Comparison of ENCODE assay signal across 8 cellular contexts in the genomic region with DNA sequence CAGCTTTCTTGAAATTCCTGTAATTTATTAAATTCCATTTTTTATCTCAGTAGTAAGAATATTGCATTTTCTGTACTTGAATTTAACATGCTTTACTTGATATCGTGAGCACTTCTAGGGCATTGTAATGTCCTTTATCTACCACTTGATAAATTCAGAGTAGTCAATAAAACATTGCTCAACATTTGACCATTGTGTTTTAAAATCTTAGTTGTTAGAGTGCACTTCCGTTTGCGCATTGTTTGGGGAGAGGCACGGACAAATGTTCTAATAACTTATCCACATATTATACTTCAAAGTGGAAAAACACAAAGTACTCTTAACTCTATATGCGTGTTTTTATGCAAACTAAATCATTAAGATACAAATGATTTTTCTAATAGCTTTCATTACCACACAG. TPM values are rescaled to one million over a fixed set of nuclear protein-coding genes. Genes with fewer than 3 reads are reported as not detected.
DNase-seq lines count a peak whose midpoint lies in the region; ATAC-seq and TF ChIP-seq lines count a peak whose summit lies in the region.

No MANE protein-coding gene starts in this region.

- H3K4me3 ChIP-seq in DOHH2 (ENCODE audit: low read length), result peak overlapping the region; percentile 80
- H3K4me3 ChIP-seq in HUES64 (ENCODE audit: low read length), result peak overlapping the region; percentile 90
- H3K4me3 ChIP-seq in right atrium auricular region, result peak overlapping the region; percentile 68 to 69
- H3K4me3 ChIP-seq in gastrocnemius medialis, result peak overlapping the region; percentile 68 to 99 (median 88)

- intact Hi-C loops in gastrocnemius medialis (cut with DNase I; ENCODE audit: low total_unique reads), result loop anchor here (2.0 to 10.0 kb wide), 6 partner anchors 195 to 1287 kb away; a partner anchor contains a TSS

- H3K9me2 ChIP-seq in DOHH2 (replicated peaks; ENCODE audit: control insufficient read depth, low read length), result no peaks in the 10 kb centered on the region

- peak overlapping the region; percentile 37 for H3K27ac ChIP-seq in DOHH2 (ENCODE audit: low read depth, low read length)
- H3K27ac ChIP-seq in HUES64 (ENCODE audit: low read depth, low read length), result peak overlapping the region; percentile 57
- H3K27ac ChIP-seq in right atrium auricular region, result peak overlapping the region; percentile 92 to 97
- H3K27ac ChIP-seq in gastrocnemius medialis, result peak overlapping the region; percentile 90 to 96 (median 92)

- in situ Hi-C loops in gastrocnemius medialis (cut with MboI; ENCODE audit: low sequenced_read_pairs in 4 of 4), result loop anchor here in 1 of 4 donors (10.0 to 25.0 kb wide), 2 partner anchors 383 to 465 kb away; a partner anchor contains a TSS

- H3K4me1 Mint-ChIP-seq in activated naive CD8-positive, alpha-beta T cell treated with anti-CD3 and anti-CD28 coated beads, Interleukin-2, amount 10 ng/mL, durations not matched to agents 7 days and 5 days, result peaks cover 32% of the 10 kb centered on the region

- POLR2A ChIA-PET in activated naive CD8-positive, alpha-beta T cell treated with anti-CD3 and anti-CD28 coated beads, Interleukin-2, amount 10 ng/mL, durations not matched to agents 7 days and 5 days (lab: Charles Lee), result interaction anchor here (0.7 kb wide), 1 partner anchor 119 kb away, joined by 3 read pairs; no protein-coding TSS in a partner anchor

- H3K4me3 Mint-ChIP-seq in activated naive CD8-positive, alpha-beta T cell treated with anti-CD3 and anti-CD28 coated beads, Interleukin-2, amount 10 ng/mL, durations not matched to agents 7 days and 5 days, result peak overlapping the region; percentile 87

- H3K27me3 Mint-ChIP-seq in activated naive CD8-positive, alpha-beta T cell treated with anti-CD3 and anti-CD28 coated beads, Interleukin-2, amount 10 ng/mL, durations not matched to agents 7 days and 5 days, result no peaks in the 10 kb centered on the region

- no peak for DNase-seq in activated naive CD8-positive, alpha-beta T cell treated with anti-CD3 and anti-CD28 coated beads, Interleukin-2, amount 10 ng/mL, durations not matched to agents 7 days and 5 days
- DNase-seq in right atrium auricular region (ENCODE audit: low spot score) (no peak), gastrocnemius medialis (no peak), islet precursor cell (no peak)
- DNase-seq in stimulated activated CD4-positive, alpha-beta T cell treated with anti-CD3 and anti-CD28 coated beads, Interleukin-12 subunit alpha, Interleukin-12 subunit beta, amount 100 ng/mL, for 4 hours, result no peak

- H3K36me3 ChIP-seq in DOHH2 (ENCODE audit: control insufficient read depth, low read length) (peaks cover 22% of the 10 kb centered on the region), HUES64 (ENCODE audit: insufficient read depth, low read length) (peaks cover 23% of the 10 kb centered on the region), right atrium auricular region (peaks cover under 1% of the 10 kb centered on the region), gastrocnemius medialis (no peaks in the 10 kb centered on the region)

- TF ChIP-seq POLR2A in gastrocnemius medialis (IDR thresholded peaks at IDR 0.05), result no peak

- no peak for ATAC-seq in activated naive CD8-positive, alpha-beta T cell treated with anti-CD3 and anti-CD28 coated beads, Interleukin-2, amount 10 ng/mL, durations not matched to agents 7 days and 5 days (ENCODE audit: low read depth)
- ATAC-seq in gastrocnemius medialis (peak; percentile 38 to 41), GM18519 (IDR thresholded peaks at IDR 0.05; ENCODE audit: low FRiP score, unreplicated experiment) (no peak)

- H3K79me2 ChIP-seq in DOHH2 (ENCODE audit: control insufficient read depth, low read length), result peaks cover 43% of the 10 kb centered on the region

- no peaks in the 10 kb centered on the region for H4K20me1 ChIP-seq in DOHH2 (ENCODE audit: control insufficient read depth, insufficient read depth, low read depth, low read length)

- WGBS in HUES64, result 17% methylated on average over 1 of the region's 5 CpGs

- H3K27ac Mint-ChIP-seq in activated naive CD8-positive, alpha-beta T cell treated with anti-CD3 and anti-CD28 coated beads, Interleukin-2, amount 10 ng/mL, durations not matched to agents 7 days and 5 days, result peak overlapping the region; percentile 89

- peaks cover 12% of the 10 kb centered on the region for H3K36me3 Mint-ChIP-seq in activated naive CD8-positive, alpha-beta T cell treated with anti-CD3 and anti-CD28 coated beads, Interleukin-2, amount 10 ng/mL, durations not matched to agents 7 days and 5 days

- peaks cover 7% of the 10 kb centered on the region for H3K9me3 Mint-ChIP-seq in activated naive CD8-positive, alpha-beta T cell treated with anti-CD3 and anti-CD28 coated beads, Interleukin-2, amount 10 ng/mL, durations not matched to agents 7 days and 5 days

- peaks cover 17% of the 10 kb centered on the region for H3K4me1 ChIP-seq in DOHH2 (ENCODE audit: control insufficient read depth, low read length)
- peaks cover 10% of the 10 kb centered on the region for H3K4me1 ChIP-seq in HUES64 (ENCODE audit: insufficient read depth, low read length)
- H3K4me1 ChIP-seq in right atrium auricular region, result peaks cover 0 to 18% of the 10 kb centered on the region in 2 donors
- peaks cover 35 to 40% of the 10 kb centered on the region in 2 donors for H3K4me1 ChIP-seq in gastrocnemius medialis

- TF ChIP-seq CTCF in DOHH2 (IDR thresholded peaks at IDR 0.05; ENCODE audit: low read depth, low read length, poor library complexity, severe bottlenecking), result no peak
- peak in 1 of 2 donors; percentile 15 for TF ChIP-seq CTCF in right atrium auricular region (IDR thresholded peaks at IDR 0.05)
- peak in 2 of 5 experiments; percentile 5 to 32 for TF ChIP-seq CTCF in gastrocnemius medialis (IDR thresholded peaks at IDR 0.05 in 4 of 5, conservative IDR thresholded peaks at IDR 0.05 in 1 of 5)

- peak overlapping the region; percentile 83 for H3K9ac ChIP-seq in HUES64 (ENCODE audit: low read depth, low read length)

- no peaks in the 10 kb centered on the region for H3K27me3 ChIP-seq in DOHH2 (ENCODE audit: control insufficient read depth, low read length)
- no peaks in the 10 kb centered on the region for H3K27me3 ChIP-seq in HUES64 (ENCODE audit: insufficient read depth, low read length)
- H3K27me3 ChIP-seq in right atrium auricular region, result no peaks in the 10 kb centered on the region
- no peaks in the 10 kb centered on the region for H3K27me3 ChIP-seq in gastrocnemius medialis

- H3K9me3 ChIP-seq in DOHH2 (ENCODE audit: control insufficient read depth, insufficient read depth, low read length) (0 out of 2 replicates have a peak, but pooled peaks cover under 1% of the 10 kb centered on the region), HUES64 (ENCODE audit: insufficient read depth, low read depth, low read length) (peaks cover 18% of the 10 kb centered on the region), right atrium auricular region (peaks cover 0 to 11% of the 10 kb centered on the region in 2 donors), gastrocnemius medialis (no peaks in the 10 kb centered on the region)

- H3F3A ChIP-seq in DOHH2 (ENCODE audit: control insufficient read depth, insufficient read depth), result no peaks in the 10 kb centered on the region

- H3K4me2 ChIP-seq in DOHH2 (ENCODE audit: low read length), result peak overlapping the region; percentile 77

RNA-seq across cellular contexts. Expression of a gene that starts 0.4 kb away (rescaled TPM):
- polyA plus RNA-seq in HUES64 (2013, experiment 1 of 2), result 6.3 TPM
- polyA plus RNA-seq in HUES64 (2013, experiment 2 of 2), result 6.8 TPM
- 1 to 10 TPM; 6.1 to 6.6 TPM for total RNA-seq in activated naive CD8-positive, alpha-beta T cell treated with anti-CD3 and anti-CD28 coated beads, Interleukin-2, amount 10 ng/mL, durations not matched to agents 7 days and 5 days
- total RNA-seq in right atrium auricular region, result 10 to 100 TPM in 1 of 2 donors, 1 to 10 TPM in 1; 7.5 to 14.4 TPM
- total RNA-seq in gastrocnemius medialis, result 10 to 100 TPM in 2 of 4 donors, 1 to 10 TPM in 2; 7.5 to 15.4 (median 11.7) TPM

RNA-seq across cellular contexts. Expression of a gene that starts 0.7 kb away (rescaled TPM):
- 27.5 TPM for polyA plus RNA-seq in HUES64 (2013, experiment 1 of 2)
- polyA plus RNA-seq in HUES64 (2013, experiment 2 of 2), result 28.4 TPM
- total RNA-seq in activated naive CD8-positive, alpha-beta T cell treated with anti-CD3 and anti-CD28 coated beads, Interleukin-2, amount 10 ng/mL, durations not matched to agents 7 days and 5 days, result 10 to 100 TPM; 20.1 to 24.0 TPM
- 10 to 100 TPM; 12.7 to 16.0 TPM for total RNA-seq in right atrium auricular region
- total RNA-seq in gastrocnemius medialis, result 10 to 100 TPM in 3 of 4 donors, 1 to 10 TPM in 1; 8.5 to 16.5 (median 11.8) TPM

Comparison
In these comparisons a context has a peak if more than half of its experiments do, and no peak if none do; other contexts are left out.
1. H3K27ac ChIP-seq: peak in every context shown above with its lines; median percentile 94 in right atrium auricular region; 92 in gastrocnemius medialis; 57 in HUES64; 37 in DOHH2.
2. ATAC-seq: peak in gastrocnemius medialis (2 of 2); none in activated naive CD8-positive, alpha-beta T cell treated with anti-CD3 and anti-CD28 coated beads, Interleukin-2, amount 10 ng/mL, durations not matched to agents 7 days and 5 days (single experiment) and GM18519 (single experiment).
3. Peak in every context shown above with its lines, with median percentiles within 50 percentile points of each other: H3K4me3 ChIP-seq.